In the genomic region with DNA sequence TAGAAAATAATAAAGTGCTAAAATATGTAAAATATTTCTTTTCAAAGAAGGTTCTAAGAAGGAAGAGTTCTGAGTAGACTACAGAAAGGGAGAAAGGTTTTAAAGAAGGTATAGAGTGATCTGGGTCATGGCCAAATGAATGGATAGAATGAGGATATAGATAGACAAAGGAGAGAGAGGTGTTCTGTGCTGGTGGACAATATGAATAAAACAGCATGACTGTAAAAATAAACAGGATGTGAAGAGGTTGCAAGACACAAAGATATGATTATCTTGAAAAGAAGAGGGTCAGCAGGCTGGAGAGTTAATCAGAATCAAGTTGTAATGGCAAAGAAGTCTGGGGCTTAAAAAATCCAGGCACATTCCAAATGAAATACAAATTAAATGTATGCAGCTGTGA, we compare ENCODE assay signal across 14 cellular contexts.
"Had no signal": no experiment of that assay in that cellular context is flagged by ENCODE, and none has a peak within 500 bp of the region (broad histone marks: within the 10 kb centered on the region; RNA-seq: fewer than 3 reads in every experiment).

No MANE protein-coding gene starts in this region.

- H3K9me3 Mint-ChIP-seq: activated CD4-positive, alpha-beta memory T cell treated with anti-CD3 and anti-CD28 coated beads for 36 hours; activated naive CD8-positive, alpha-beta T cell treated with anti-CD3 and anti-CD28 coated beads, Interleukin-2, amount 10 ng/mL, durations not matched to agents 7 days and 5 days; brain; natural killer cell treated with Interleukin-12 subunit alpha and Interleukin-12 subunit beta and Interleukin-15 and Interleukin-18, amount 100 ng/mL, for 72 hours; stimulated activated naive B cell treated with anti-CD40 and anti-IgM and Interleukin-4, amounts not matched to agents 10 μg/mL and 1 μg/mL and 100 μg/mL, for 72 hours had no signal

- H3K4me3 ChIP-seq: colonic mucosa, esophagus muscularis mucosa, thyroid gland had no signal

- H3K9me3 ChIP-seq: colonic mucosa, esophagus muscularis mucosa, thyroid gland had no signal

- H3K27me3 ChIP-seq: colonic mucosa, esophagus muscularis mucosa, thyroid gland had no signal

- H3K27me3 Mint-ChIP-seq: activated CD4-positive, alpha-beta memory T cell treated with anti-CD3 and anti-CD28 coated beads for 36 hours; activated CD4-positive, alpha-beta T cell treated with anti-CD3 and anti-CD28 coated beads for 36 hours; activated naive CD8-positive, alpha-beta T cell treated with anti-CD3 and anti-CD28 coated beads, Interleukin-2, amount 10 ng/mL, durations not matched to agents 7 days and 5 days; natural killer cell treated with Interleukin-12 subunit alpha and Interleukin-12 subunit beta and Interleukin-15 and Interleukin-18, amount 100 ng/mL, for 72 hours; stimulated activated naive B cell treated with anti-CD40 and anti-IgM and Interleukin-4, amounts not matched to agents 10 μg/mL and 1 μg/mL and 100 μg/mL, for 72 hours had no signal

- H3K36me3 ChIP-seq: colonic mucosa had no signal

- ATAC-seq: natural killer cell treated with Interleukin-12 subunit alpha and Interleukin-12 subunit beta and Interleukin-15 and Interleukin-18, amount 100 ng/mL, for 72 hours; stimulated activated naive B cell treated with anti-CD40 and anti-IgM and Interleukin-4, amounts not matched to agents 10 μg/mL and 1 μg/mL and 100 μg/mL, for 72 hours had no signal

- H3K4me1 Mint-ChIP-seq: brain; stimulated activated naive B cell treated with anti-CD40 and anti-IgM and Interleukin-4, amounts not matched to agents 10 μg/mL and 1 μg/mL and 100 μg/mL, for 72 hours had no signal

- H3K4me3 Mint-ChIP-seq: activated CD4-positive, alpha-beta memory T cell treated with anti-CD3 and anti-CD28 coated beads for 36 hours; activated CD4-positive, alpha-beta T cell treated with anti-CD3 and anti-CD28 coated beads for 36 hours; activated naive CD8-positive, alpha-beta T cell treated with anti-CD3 and anti-CD28 coated beads, Interleukin-2, amount 10 ng/mL, durations not matched to agents 7 days and 5 days; brain; natural killer cell treated with Interleukin-12 subunit alpha and Interleukin-12 subunit beta and Interleukin-15 and Interleukin-18, amount 100 ng/mL, for 72 hours; stimulated activated naive B cell treated with anti-CD40 and anti-IgM and Interleukin-4, amounts not matched to agents 10 μg/mL and 1 μg/mL and 100 μg/mL, for 72 hours had no signal

- H3K27ac Mint-ChIP-seq: activated CD4-positive, alpha-beta memory T cell treated with anti-CD3 and anti-CD28 coated beads for 36 hours; activated CD4-positive, alpha-beta T cell treated with anti-CD3 and anti-CD28 coated beads for 36 hours; activated naive CD8-positive, alpha-beta T cell treated with anti-CD3 and anti-CD28 coated beads, Interleukin-2, amount 10 ng/mL, durations not matched to agents 7 days and 5 days; brain; natural killer cell treated with Interleukin-12 subunit alpha and Interleukin-12 subunit beta and Interleukin-15 and Interleukin-18, amount 100 ng/mL, for 72 hours; stimulated activated naive B cell treated with anti-CD40 and anti-IgM and Interleukin-4, amounts not matched to agents 10 μg/mL and 1 μg/mL and 100 μg/mL, for 72 hours had no signal

- DNase-seq: activated CD4-positive, alpha-beta memory T cell treated with anti-CD3 and anti-CD28 coated beads for 36 hours; activated CD4-positive, alpha-beta T cell treated with anti-CD3 and anti-CD28 coated beads for 36 hours; activated naive CD4-positive, alpha-beta T cell; activated naive CD8-positive, alpha-beta T cell treated with anti-CD3 and anti-CD28 coated beads, Interleukin-2, amount 10 ng/mL, durations not matched to agents 7 days and 5 days; central memory CD4-positive, alpha-beta T cell; colonic mucosa; mesendoderm; occipital lobe; stimulated activated CD4-positive, alpha-beta T cell treated with anti-CD3 and anti-CD28 coated beads, Interleukin-2, amount 100 ng/mL, for 48 hours; stimulated activated naive B cell treated with anti-CD40 and anti-IgM and Interleukin-4, amounts not matched to agents 10 μg/mL and 1 μg/mL and 100 μg/mL, for 72 hours; thyroid gland had no signal

- H3K4me1 ChIP-seq: colonic mucosa, esophagus muscularis mucosa, thyroid gland had no signal

- H3K27ac ChIP-seq: colonic mucosa, esophagus muscularis mucosa, thyroid gland had no signal
